1 cellular context compared by ENCODE assay signal in the genomic region with DNA sequence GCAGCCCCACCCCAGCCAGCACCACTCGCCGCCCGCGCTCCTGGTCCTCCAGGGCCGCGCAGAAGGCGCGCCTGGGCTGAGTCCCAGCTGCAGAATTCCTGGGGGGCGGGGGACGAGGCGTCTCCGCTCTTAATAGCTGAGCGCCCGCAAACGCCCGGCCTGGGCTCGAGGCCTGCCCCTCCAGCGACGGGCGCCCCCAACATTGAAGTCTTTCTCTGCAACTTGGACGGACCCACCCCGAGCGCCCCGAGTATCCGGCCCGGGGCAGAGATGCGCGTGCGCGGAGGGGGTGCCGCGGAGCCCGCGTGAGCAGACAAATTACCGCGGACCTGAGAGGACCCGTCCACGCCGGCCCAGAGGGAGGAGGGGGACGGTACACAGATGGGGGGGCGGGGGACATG.
TF ChIP-seq lines count a peak whose summit lies in the region.

No MANE protein-coding gene starts in this region.

TF ChIP-seq in H1, 55 proteins besides CTCF, POLR2A, EP300 and RAD21 (continued from another document):
- no peak for TF ChIP-seq JUN (IDR thresholded peaks at IDR 0.05; ENCODE audit: low read depth, low read length)
- TF ChIP-seq TEAD4 (IDR thresholded peaks at IDR 0.05; ENCODE audit: low read depth, low read length): peak; percentile 90
- peak; percentile 46 for TF ChIP-seq KDM4A (IDR thresholded peaks at IDR 0.05; ENCODE audit: low read depth, low read length, severe bottlenecking)
- no peak for TF ChIP-seq JUND (IDR thresholded peaks at IDR 0.05; ENCODE audit: low read length)
- no peak for TF ChIP-seq GABPA (IDR thresholded peaks at IDR 0.05; ENCODE audit: borderline replicate concordance, insufficient read depth, low read length)
- TF ChIP-seq ASH2L (IDR thresholded peaks at IDR 0.05; ENCODE audit: low read length): no peak
- TF ChIP-seq RXRA (IDR thresholded peaks at IDR 0.05; ENCODE audit: insufficient read depth, low read depth, low read length): no peak
- no peak for TF ChIP-seq SIRT6 (IDR thresholded peaks at IDR 0.05; ENCODE audit: low read length)
- TF ChIP-seq BACH1 (IDR thresholded peaks at IDR 0.05; ENCODE audit: low read length): no peak
- TF ChIP-seq CTBP2 (IDR thresholded peaks at IDR 0.05; ENCODE audit: borderline replicate concordance, insufficient read depth, insufficient read length, low read length): peak; percentile 54
- no peak for TF ChIP-seq EGR1 (IDR thresholded peaks at IDR 0.05; ENCODE audit: borderline replicate concordance, low read depth, low read length)
- TF ChIP-seq TAF7 (optimal IDR thresholded peaks at IDR 0.05; ENCODE audit: borderline replicate concordance, low read depth, low read length): no peak
- no peak for TF ChIP-seq SIX5 (IDR thresholded peaks at IDR 0.05; ENCODE audit: low read depth, low read length)
- TF ChIP-seq SAP30 (IDR thresholded peaks at IDR 0.05; ENCODE audit: insufficient read depth, insufficient replicate concordance, low read length): no peak
- TF ChIP-seq MAFK (IDR thresholded peaks at IDR 0.05; ENCODE audit: low read depth, low read length): no peak
- TF ChIP-seq TAF1 (IDR thresholded peaks at IDR 0.05; ENCODE audit: low read depth, low read length): 0 out of 2 replicates have a peak, but pooled peaks have one; percentile 32
- no peak for TF ChIP-seq BRCA1 (IDR thresholded peaks at IDR 0.05; ENCODE audit: low read depth, low read length)
- TF ChIP-seq, protein P1, sequence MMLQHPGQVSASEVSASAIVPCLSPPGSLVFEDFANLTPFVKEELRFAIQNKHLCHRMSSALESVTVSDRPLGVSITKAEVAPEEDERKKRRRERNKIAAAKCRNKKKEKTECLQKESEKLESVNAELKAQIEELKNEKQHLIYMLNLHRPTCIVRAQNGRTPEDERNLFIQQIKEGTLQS (IDR thresholded peaks at IDR 0.05; ENCODE audit: insufficient read depth, low read depth, low read length): no peak
- TF ChIP-seq SP4 (IDR thresholded peaks at IDR 0.05; ENCODE audit: low read length): no peak
- TF ChIP-seq CBX8 (IDR thresholded peaks at IDR 0.05; ENCODE audit: borderline replicate concordance, low read depth, low read length): no peak
- TF ChIP-seq KDM5A (IDR thresholded peaks at IDR 0.05; ENCODE audit: low read length): no peak
- TF ChIP-seq, protein P2, sequence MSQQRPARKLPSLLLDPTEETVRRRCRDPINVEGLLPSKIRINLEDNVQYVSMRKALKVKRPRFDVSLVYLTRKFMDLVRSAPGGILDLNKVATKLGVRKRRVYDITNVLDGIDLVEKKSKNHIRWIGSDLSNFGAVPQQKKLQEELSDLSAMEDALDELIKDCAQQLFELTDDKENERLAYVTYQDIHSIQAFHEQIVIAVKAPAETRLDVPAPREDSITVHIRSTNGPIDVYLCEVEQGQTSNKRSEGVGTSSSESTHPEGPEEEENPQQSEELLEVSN (IDR thresholded peaks at IDR 0.05): no peak
- TF ChIP-seq, protein P3, sequence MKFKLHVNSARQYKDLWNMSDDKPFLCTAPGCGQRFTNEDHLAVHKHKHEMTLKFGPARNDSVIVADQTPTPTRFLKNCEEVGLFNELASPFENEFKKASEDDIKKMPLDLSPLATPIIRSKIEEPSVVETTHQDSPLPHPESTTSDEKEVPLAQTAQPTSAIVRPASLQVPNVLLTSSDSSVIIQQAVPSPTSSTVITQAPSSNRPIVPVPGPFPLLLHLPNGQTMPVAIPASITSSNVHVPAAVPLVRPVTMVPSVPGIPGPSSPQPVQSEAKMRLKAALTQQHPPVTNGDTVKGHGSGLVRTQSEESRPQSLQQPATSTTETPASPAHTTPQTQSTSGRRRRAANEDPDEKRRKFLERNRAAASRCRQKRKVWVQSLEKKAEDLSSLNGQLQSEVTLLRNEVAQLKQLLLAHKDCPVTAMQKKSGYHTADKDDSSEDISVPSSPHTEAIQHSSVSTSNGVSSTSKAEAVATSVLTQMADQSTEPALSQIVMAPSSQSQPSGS (IDR thresholded peaks at IDR 0.05; ENCODE audit: low read length): no peak
- no peak; the same call in 1 of the 2 replicates for TF ChIP-seq RBBP5 (IDR thresholded peaks at IDR 0.05; ENCODE audit: borderline replicate concordance, low read depth, low read length)
- no peak for TF ChIP-seq TBP (IDR thresholded peaks at IDR 0.05; ENCODE audit: low read depth, low read length)
- TF ChIP-seq NRF1 (IDR thresholded peaks at IDR 0.05; ENCODE audit: low read depth, low read length): 0 out of 2 replicates have a peak, but pooled peaks have one; percentile 24
- no peak for TF ChIP-seq RFX5 (IDR thresholded peaks at IDR 0.05; ENCODE audit: borderline replicate concordance, low read depth, low read length)
- TF ChIP-seq SP1 (IDR thresholded peaks at IDR 0.05; ENCODE audit: low read depth, low read length): no peak
- no peak for TF ChIP-seq SRF (IDR thresholded peaks at IDR 0.05; ENCODE audit: low read depth, low read length)
- TF ChIP-seq KDM1A (IDR thresholded peaks at IDR 0.05; ENCODE audit: borderline replicate concordance, low read length): no peak
- TF ChIP-seq HDAC2 (IDR thresholded peaks at IDR 0.05; ENCODE audit: borderline replicate concordance in 1 of 2, low read depth in 2 of 2, low read length in 2 of 2): no peak
- TF ChIP-seq CREB1 (IDR thresholded peaks at IDR 0.05): no peak
- TF ChIP-seq FOSL1 (IDR thresholded peaks at IDR 0.05; ENCODE audit: insufficient read depth, low read depth, low read length): no peak
- TF ChIP-seq EZH2 (IDR thresholded peaks at IDR 0.05; ENCODE audit: low read depth, low read length, severe bottlenecking): no peak
- no peak for TF ChIP-seq RNF2 (IDR thresholded peaks at IDR 0.05; ENCODE audit: borderline replicate concordance, low read depth, low read length, missing control alignments, poor library complexity, severe bottlenecking)
- no peak for TF ChIP-seq ZNF274 (IDR thresholded peaks at IDR 0.05; ENCODE audit: borderline replicate concordance, extremely low read depth, low read length)
- no peak for TF ChIP-seq SUZ12 (IDR thresholded peaks at IDR 0.05; ENCODE audit: low read length)
- no peak for TF ChIP-seq CHD1 (IDR thresholded peaks at IDR 0.05; ENCODE audit: low read depth, low read length)
- no peak for TF ChIP-seq SP2 (IDR thresholded peaks at IDR 0.05; ENCODE audit: low read length)
- TF ChIP-seq POLR2AphosphoS5 (IDR thresholded peaks at IDR 0.05; ENCODE audit: low read depth, low read length): no peak
- TF ChIP-seq, protein P4, sequence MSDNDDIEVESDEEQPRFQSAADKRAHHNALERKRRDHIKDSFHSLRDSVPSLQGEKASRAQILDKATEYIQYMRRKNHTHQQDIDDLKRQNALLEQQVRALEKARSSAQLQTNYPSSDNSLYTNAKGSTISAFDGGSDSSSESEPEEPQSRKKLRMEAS (IDR thresholded peaks at IDR 0.05): peak; percentile 2
- 0 out of 2 replicates have a peak, but pooled peaks have one; percentile 33 for TF ChIP-seq TCF12 (IDR thresholded peaks at IDR 0.05; ENCODE audit: low read depth, low read length)
- TF ChIP-seq NANOG (IDR thresholded peaks at IDR 0.05; ENCODE audit: insufficient read depth, low read depth, low read length, poor library complexity, severe bottlenecking): no peak
- no peak for TF ChIP-seq CEBPB (IDR thresholded peaks at IDR 0.05; ENCODE audit: low read depth, low read length)
- TF ChIP-seq BCL11A (IDR thresholded peaks at IDR 0.05; ENCODE audit: low read depth in 2 of 2, low read length in 2 of 2): no peak
- TF ChIP-seq, protein P5, sequence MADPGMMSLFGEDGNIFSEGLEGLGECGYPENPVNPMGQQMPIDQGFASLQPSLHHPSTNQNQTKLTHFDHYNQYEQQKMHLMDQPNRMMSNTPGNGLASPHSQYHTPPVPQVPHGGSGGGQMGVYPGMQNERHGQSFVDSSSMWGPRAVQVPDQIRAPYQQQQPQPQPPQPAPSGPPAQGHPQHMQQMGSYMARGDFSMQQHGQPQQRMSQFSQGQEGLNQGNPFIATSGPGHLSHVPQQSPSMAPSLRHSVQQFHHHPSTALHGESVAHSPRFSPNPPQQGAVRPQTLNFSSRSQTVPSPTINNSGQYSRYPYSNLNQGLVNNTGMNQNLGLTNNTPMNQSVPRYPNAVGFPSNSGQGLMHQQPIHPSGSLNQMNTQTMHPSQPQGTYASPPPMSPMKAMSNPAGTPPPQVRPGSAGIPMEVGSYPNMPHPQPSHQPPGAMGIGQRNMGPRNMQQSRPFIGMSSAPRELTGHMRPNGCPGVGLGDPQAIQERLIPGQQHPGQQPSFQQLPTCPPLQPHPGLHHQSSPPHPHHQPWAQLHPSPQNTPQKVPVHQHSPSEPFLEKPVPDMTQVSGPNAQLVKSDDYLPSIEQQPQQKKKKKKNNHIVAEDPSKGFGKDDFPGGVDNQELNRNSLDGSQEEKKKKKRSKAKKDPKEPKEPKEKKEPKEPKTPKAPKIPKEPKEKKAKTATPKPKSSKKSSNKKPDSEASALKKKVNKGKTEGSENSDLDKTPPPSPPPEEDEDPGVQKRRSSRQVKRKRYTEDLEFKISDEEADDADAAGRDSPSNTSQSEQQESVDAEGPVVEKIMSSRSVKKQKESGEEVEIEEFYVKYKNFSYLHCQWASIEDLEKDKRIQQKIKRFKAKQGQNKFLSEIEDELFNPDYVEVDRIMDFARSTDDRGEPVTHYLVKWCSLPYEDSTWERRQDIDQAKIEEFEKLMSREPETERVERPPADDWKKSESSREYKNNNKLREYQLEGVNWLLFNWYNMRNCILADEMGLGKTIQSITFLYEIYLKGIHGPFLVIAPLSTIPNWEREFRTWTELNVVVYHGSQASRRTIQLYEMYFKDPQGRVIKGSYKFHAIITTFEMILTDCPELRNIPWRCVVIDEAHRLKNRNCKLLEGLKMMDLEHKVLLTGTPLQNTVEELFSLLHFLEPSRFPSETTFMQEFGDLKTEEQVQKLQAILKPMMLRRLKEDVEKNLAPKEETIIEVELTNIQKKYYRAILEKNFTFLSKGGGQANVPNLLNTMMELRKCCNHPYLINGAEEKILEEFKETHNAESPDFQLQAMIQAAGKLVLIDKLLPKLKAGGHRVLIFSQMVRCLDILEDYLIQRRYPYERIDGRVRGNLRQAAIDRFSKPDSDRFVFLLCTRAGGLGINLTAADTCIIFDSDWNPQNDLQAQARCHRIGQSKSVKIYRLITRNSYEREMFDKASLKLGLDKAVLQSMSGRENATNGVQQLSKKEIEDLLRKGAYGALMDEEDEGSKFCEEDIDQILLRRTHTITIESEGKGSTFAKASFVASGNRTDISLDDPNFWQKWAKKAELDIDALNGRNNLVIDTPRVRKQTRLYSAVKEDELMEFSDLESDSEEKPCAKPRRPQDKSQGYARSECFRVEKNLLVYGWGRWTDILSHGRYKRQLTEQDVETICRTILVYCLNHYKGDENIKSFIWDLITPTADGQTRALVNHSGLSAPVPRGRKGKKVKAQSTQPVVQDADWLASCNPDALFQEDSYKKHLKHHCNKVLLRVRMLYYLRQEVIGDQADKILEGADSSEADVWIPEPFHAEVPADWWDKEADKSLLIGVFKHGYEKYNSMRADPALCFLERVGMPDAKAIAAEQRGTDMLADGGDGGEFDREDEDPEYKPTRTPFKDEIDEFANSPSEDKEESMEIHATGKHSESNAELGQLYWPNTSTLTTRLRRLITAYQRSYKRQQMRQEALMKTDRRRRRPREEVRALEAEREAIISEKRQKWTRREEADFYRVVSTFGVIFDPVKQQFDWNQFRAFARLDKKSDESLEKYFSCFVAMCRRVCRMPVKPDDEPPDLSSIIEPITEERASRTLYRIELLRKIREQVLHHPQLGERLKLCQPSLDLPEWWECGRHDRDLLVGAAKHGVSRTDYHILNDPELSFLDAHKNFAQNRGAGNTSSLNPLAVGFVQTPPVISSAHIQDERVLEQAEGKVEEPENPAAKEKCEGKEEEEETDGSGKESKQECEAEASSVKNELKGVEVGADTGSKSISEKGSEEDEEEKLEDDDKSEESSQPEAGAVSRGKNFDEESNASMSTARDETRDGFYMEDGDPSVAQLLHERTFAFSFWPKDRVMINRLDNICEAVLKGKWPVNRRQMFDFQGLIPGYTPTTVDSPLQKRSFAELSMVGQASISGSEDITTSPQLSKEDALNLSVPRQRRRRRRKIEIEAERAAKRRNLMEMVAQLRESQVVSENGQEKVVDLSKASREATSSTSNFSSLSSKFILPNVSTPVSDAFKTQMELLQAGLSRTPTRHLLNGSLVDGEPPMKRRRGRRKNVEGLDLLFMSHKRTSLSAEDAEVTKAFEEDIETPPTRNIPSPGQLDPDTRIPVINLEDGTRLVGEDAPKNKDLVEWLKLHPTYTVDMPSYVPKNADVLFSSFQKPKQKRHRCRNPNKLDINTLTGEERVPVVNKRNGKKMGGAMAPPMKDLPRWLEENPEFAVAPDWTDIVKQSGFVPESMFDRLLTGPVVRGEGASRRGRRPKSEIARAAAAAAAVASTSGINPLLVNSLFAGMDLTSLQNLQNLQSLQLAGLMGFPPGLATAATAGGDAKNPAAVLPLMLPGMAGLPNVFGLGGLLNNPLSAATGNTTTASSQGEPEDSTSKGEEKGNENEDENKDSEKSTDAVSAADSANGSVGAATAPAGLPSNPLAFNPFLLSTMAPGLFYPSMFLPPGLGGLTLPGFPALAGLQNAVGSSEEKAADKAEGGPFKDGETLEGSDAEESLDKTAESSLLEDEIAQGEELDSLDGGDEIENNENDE (IDR thresholded peaks at IDR 0.05; ENCODE audit: insufficient replicate concordance, low read length): no peak
